In genomic region chr11:27451528-27451927, GRCh38 we compare ENCODE assay signal across 18 cellular contexts. TPM values are rescaled to one million over a fixed set of nuclear protein-coding genes. Genes with fewer than 3 reads are reported as not detected.
DNase-seq lines count a peak whose midpoint lies in the region; ATAC-seq and TF ChIP-seq lines count a peak whose summit lies in the region.
"Had no signal": no experiment of that assay in that cellular context is flagged by ENCODE, and none has a peak within 500 bp of the region (broad histone marks: within the 10 kb centered on the region; RNA-seq: fewer than 3 reads in every experiment).

No MANE protein-coding gene starts in this region.

- no peak overlapping the region for H4K12ac ChIP-seq in trophoblast cell (ENCODE audit: low read depth, low read length)

- H3K36me3 ChIP-seq in mammary epithelial cell (ENCODE audit: insufficient read depth, low read length) (no peaks in the 10 kb centered on the region), lung (ENCODE audit: control insufficient read depth in 2 of 2, insufficient read depth in 2 of 2, low read length in 2 of 2) (no peaks in the 10 kb centered on the region), tibial nerve (no peaks in the 10 kb centered on the region), trophoblast cell (ENCODE audit: control insufficient read depth in 1 of 2, insufficient read depth in 2 of 2, low read length in 2 of 2) (no peaks in the 10 kb centered on the region)
- H3K36me3 ChIP-seq: heart left ventricle, Peyer's patch had no signal

- H3K4ac ChIP-seq in trophoblast cell (ENCODE audit: low read depth, low read length): no peak overlapping the region

- no peak overlapping the region for H3K14ac ChIP-seq in trophoblast cell (ENCODE audit: low read length)

- H3K79me2 ChIP-seq in mammary epithelial cell (ENCODE audit: insufficient read depth, low read length): peaks cover 82% of the 10 kb centered on the region
- H3K79me2 ChIP-seq in trophoblast cell (ENCODE audit: control insufficient read depth, insufficient read depth, low read length, poor library complexity): no peaks in the 10 kb centered on the region

- H3K18ac ChIP-seq in trophoblast cell (ENCODE audit: low read length): no peak overlapping the region

- no peak overlapping the region for H4K8ac ChIP-seq in trophoblast cell (ENCODE audit: low read depth, low read length)

- H2BK12ac ChIP-seq in trophoblast cell (ENCODE audit: low read length): no peak overlapping the region

- H3K4me1 ChIP-seq in mammary epithelial cell (ENCODE audit: insufficient read depth, low read length) (peaks cover 57% of the 10 kb centered on the region), lung (ENCODE audit: control insufficient read depth in 2 of 2, insufficient read depth in 2 of 2, low read length in 2 of 2) (peaks cover 0 to 17% of the 10 kb centered on the region in 2 donors), tibial nerve (peaks cover 0 to 31% (median 6%) of the 10 kb centered on the region in 4 donors), trophoblast cell (ENCODE audit: control insufficient read depth in 1 of 2, insufficient read depth in 2 of 2, low read length in 2 of 2) (peaks cover 0 to 3% of the 10 kb centered on the region in 2 experiments)

- H2AFZ ChIP-seq in mammary epithelial cell (ENCODE audit: low read depth, low read length): no peak overlapping the region
- H2AFZ ChIP-seq in trophoblast cell (ENCODE audit: insufficient read depth, low read length, poor library complexity): no peak overlapping the region

- H2BK120ac ChIP-seq in trophoblast cell (ENCODE audit: insufficient read depth, low read length, poor library complexity): no peak overlapping the region

- H4K91ac ChIP-seq in trophoblast cell (ENCODE audit: low read depth, low read length): no peak overlapping the region

- no peak overlapping the region for H2AK5ac ChIP-seq in trophoblast cell (ENCODE audit: low read length)

- in situ Hi-C loops in mammary epithelial cell (cut with MboI; ENCODE audit: low sequenced_read_pairs in 2 of 2): no loop called here

- no peak for TF ChIP-seq EP300 in tibial nerve (IDR thresholded peaks at IDR 0.05)

- H2BK5ac ChIP-seq in trophoblast cell (ENCODE audit: low read depth, low read length, poor library complexity): no peak overlapping the region

- no peaks in the 10 kb centered on the region for H4K20me1 ChIP-seq in mammary epithelial cell (ENCODE audit: insufficient read depth, low read length)

- H3K9ac ChIP-seq in mammary epithelial cell (ENCODE audit: insufficient read depth, low read length) (peak overlapping the region; percentile 8), trophoblast cell (ENCODE audit: low read length) (no peak overlapping the region)

- H3K27ac ChIP-seq in mammary epithelial cell (ENCODE audit: insufficient read depth, low read depth, low read length) (peak overlapping the region; percentile 21), lung (ENCODE audit: low read depth in 1 of 2, low read length in 1 of 2) (no peak overlapping the region), tibial nerve (peak overlapping the region in 3 of 4 donors; percentile 21 to 48 (median 36)), trophoblast cell (ENCODE audit: low read depth, low read length) (no peak overlapping the region)
- H3K27ac ChIP-seq: 22Rv1, VCaP had no signal

- TF ChIP-seq CTCF in mammary epithelial cell (conservative IDR thresholded peaks at IDR 0.05 in 1 of 2, IDR thresholded peaks at IDR 0.05 in 1 of 2; ENCODE audit: extremely low read depth in 1 of 2, insufficient read depth in 1 of 2, low read depth in 1 of 2, low read length in 2 of 2): no peak
- no peak for TF ChIP-seq CTCF in lung (IDR thresholded peaks at IDR 0.05; ENCODE audit: control extremely low read depth, extremely low read depth)
- no peak for TF ChIP-seq CTCF in tibial nerve (IDR thresholded peaks at IDR 0.05)

- no TSS peak for BruUV-seq in mammary epithelial cell (replicated peaks; lab: Mats Ljungman, UMichigan)

- intact Hi-C loops in mammary epithelial cell (cut with micrococcal nuclease): no loop called here

- peak; percentile 17 for DNase-seq in NCI-H748 (lab: John Stamatoyannopoulos, UW; ENCODE audit: unreplicated experiment)
- no peak for DNase-seq in NCI-H748 treated with DMSO at 0.1 percent for 48 hours (lab: John Stamatoyannopoulos, UW)
- no peak for DNase-seq in mammary epithelial cell
- no peak for DNase-seq in lung (ENCODE audit: low spot score)
- DNase-seq in tibial nerve (ENCODE audit: low spot score in 2 of 2): no peak
- no peak for DNase-seq in NCI-H524 (lab: John Stamatoyannopoulos, UW)
- no peak for DNase-seq in trophoblast cell
- no peak for DNase-seq in inferior parietal cortex (ENCODE audit: extremely low spot score)
- DNase-seq: activated CD8-positive, alpha-beta T cell treated with anti-CD3 and anti-CD28 coated beads, Interleukin-2, amount 10 ng/mL, durations not matched to agents 7 days and 5 days; DMS79 treated with DMSO at 0.1 percent for 48 hours; heart left ventricle; NCI-H526; Peyer's patch; stimulated activated CD4-positive, alpha-beta T cell treated with anti-CD3 and anti-CD28 coated beads, Interleukin-1b, Interleukin-23, amount 100 ng/mL, for 48 hours; SW 1271 had no signal

- H3K4me2 ChIP-seq in mammary epithelial cell (ENCODE audit: insufficient read depth, low read depth, low read length): peak overlapping the region; percentile 49
- H3K4me2 ChIP-seq in trophoblast cell (ENCODE audit: low read length): no peak overlapping the region

- no peaks in the 10 kb centered on the region for H3K79me1 ChIP-seq in trophoblast cell (ENCODE audit: low read length)

- no peak for TF ChIP-seq POLR2A in tibial nerve (IDR thresholded peaks at IDR 0.05)

- H3K4me3 ChIP-seq in mammary epithelial cell (replicated peaks in 1 of 3; ENCODE audit: insufficient read depth in 1 of 3, low read depth in 2 of 3, low read length in 3 of 3): no peak overlapping the region
- no peak overlapping the region for H3K4me3 ChIP-seq in lung
- H3K4me3 ChIP-seq in tibial nerve: no peak overlapping the region
- H3K4me3 ChIP-seq in trophoblast cell (ENCODE audit: low read depth, low read length): no peak overlapping the region
- H3K4me3 ChIP-seq: heart left ventricle, Peyer's patch had no signal

- H3K27me3 ChIP-seq in mammary epithelial cell (ENCODE audit: insufficient read depth, low read length): no peaks in the 10 kb centered on the region
- no peaks in the 10 kb centered on the region for H3K27me3 ChIP-seq in lung (ENCODE audit: control insufficient read depth, insufficient read depth)
- H3K27me3 ChIP-seq in tibial nerve: no peaks in the 10 kb centered on the region
- no peaks in the 10 kb centered on the region for H3K27me3 ChIP-seq in trophoblast cell (ENCODE audit: insufficient read depth, low read length)
- H3K27me3 ChIP-seq: heart left ventricle, Peyer's patch had no signal

- ATAC-seq in lung (ENCODE audit: insufficient read depth, low FRiP score): peak; percentile 77
- ATAC-seq: activated CD8-positive, alpha-beta T cell treated with anti-CD3 and anti-CD28 coated beads, Interleukin-2, amount 10 ng/mL, durations not matched to agents 7 days and 5 days had no signal

- H3K9me3 ChIP-seq in mammary epithelial cell (replicated peaks; ENCODE audit: insufficient read depth, low read length) (no peaks in the 10 kb centered on the region), lung (ENCODE audit: control insufficient read depth in 2 of 2, insufficient read depth in 1 of 2, low read length in 1 of 2) (no peaks in the 10 kb centered on the region), tibial nerve (no peaks in the 10 kb centered on the region), trophoblast cell (ENCODE audit: insufficient read depth, low read depth, low read length) (no peaks in the 10 kb centered on the region)
- H3K9me3 ChIP-seq: heart left ventricle, Peyer's patch had no signal

- no peak overlapping the region for H3K23ac ChIP-seq in trophoblast cell (ENCODE audit: low read length)

- dilution Hi-C loops in mammary epithelial cell (cut with HindIII; ENCODE audit: low sequenced_read_pairs): no loop called here

- CTCF ChIA-PET in mammary epithelial cell (lab: Charles Lee; ENCODE audit: low non-redundant PET): no interaction called here

RNA-seq across cellular contexts. Expression of gene LGR4, which starts 21.1 kb away (rescaled TPM):
- total RNA-seq in mammary epithelial cell (10 to 100 TPM; 27.8 to 45.8 TPM), lung (10 to 100 TPM in 1 of 2 donors, 1 to 10 TPM in 1; 5.1 to 29.2 TPM), tibial nerve (10 to 100 TPM; 26.5 to 51.3 (median 31.9) TPM)
- polyA plus RNA-seq in mammary epithelial cell (19.3 TPM), lung (1 to 10 TPM; 2.2 to 2.3 TPM)
- polyA minus RNA-seq in mammary epithelial cell: 93.1 TPM
- 56.6 and 59.1 TPM in 2 replicates for polyA plus RNA-seq in trophoblast cell (2013)
- total RNA-seq: activated T-helper 1 cell treated with anti-CD3 and anti-CD28 coated beads, Interleukin-12 subunit alpha, Interleukin-12 subunit beta, Interleukin-2, Interleukin-4 antibody, amounts not matched to agents 30 ng/mL and 10 ng/mL and 1 ng/mL, durations not matched to agents 14 hours and 24 hours and 36 hours had no signal

RNA-seq across cellular contexts. Expression of gene LIN7C, which starts 55.0 kb away (rescaled TPM):
- total RNA-seq in mammary epithelial cell: 10 to 100 TPM; 43.7 to 76.3 TPM
- 16.3 TPM for polyA plus RNA-seq in mammary epithelial cell
- polyA minus RNA-seq in mammary epithelial cell: 20.2 TPM
- 10 to 100 TPM; 24.1 to 55.9 TPM for total RNA-seq in lung
- polyA plus RNA-seq in lung: 1 to 10 TPM; 5.5 to 9.3 TPM
- total RNA-seq in tibial nerve: 10 to 100 TPM; 25.7 to 41.5 (median 36.2) TPM
- polyA plus RNA-seq in trophoblast cell (2013): 15.4 and 15.9 TPM in 2 replicates

Comparison
In these comparisons a context has a peak if more than half of its experiments do, and no peak if none do; other contexts are left out.
1. H3K27ac ChIP-seq: peak in mammary epithelial cell (single experiment) and tibial nerve (3 of 4); none in lung (0 of 2) and trophoblast cell (single experiment).